ENCODE assay signal across 11 cellular contexts in the genomic region with DNA sequence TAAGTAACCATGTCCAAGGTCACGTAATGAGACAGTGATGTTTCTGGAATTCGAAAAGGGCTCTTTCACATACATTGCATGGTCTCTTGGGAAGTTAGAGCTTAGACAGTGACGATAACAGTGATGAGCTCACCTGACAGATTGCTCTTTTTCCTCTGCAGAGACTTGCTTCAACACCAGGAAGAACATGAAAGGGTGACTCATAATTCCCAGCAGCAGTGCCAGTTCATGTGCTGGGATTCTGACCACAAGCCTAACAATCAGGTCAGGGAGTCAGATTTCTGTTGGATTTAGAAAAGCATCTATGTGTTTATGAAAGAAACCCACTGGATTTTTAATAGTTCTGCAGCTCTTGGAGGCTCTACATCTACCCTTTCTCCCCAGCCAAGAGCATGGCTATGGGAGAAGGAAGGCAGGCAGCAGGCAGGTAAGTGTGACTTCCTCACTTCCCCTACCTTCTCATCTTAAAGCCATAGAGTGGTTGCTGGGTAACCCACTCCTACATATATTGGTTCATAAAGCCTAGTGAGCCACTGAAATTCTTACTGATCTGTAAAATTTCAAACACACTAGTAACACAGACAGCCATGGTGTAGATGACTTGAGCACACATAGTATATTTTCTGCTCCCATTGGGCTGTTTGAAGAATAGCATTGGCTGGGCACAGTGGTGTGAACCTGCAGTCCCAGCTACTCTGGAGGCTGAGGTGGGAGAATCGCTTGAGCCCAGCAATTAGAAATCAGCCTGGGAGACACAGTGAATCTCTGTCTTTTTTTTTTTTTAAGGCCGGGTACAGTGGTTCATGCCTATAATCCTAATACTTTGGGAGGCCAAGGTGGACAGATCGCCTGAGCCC. TPM values are rescaled to one million over a fixed set of nuclear protein-coding genes. Genes with fewer than 3 reads are reported as not detected.
DNase-seq lines count a peak whose midpoint lies in the region; ATAC-seq and TF ChIP-seq lines count a peak whose summit lies in the region.
"Had no signal": no experiment of that assay in that cellular context is flagged by ENCODE, and none has a peak within 500 bp of the region (broad histone marks: within the 10 kb centered on the region; RNA-seq: fewer than 3 reads in every experiment).

No MANE protein-coding gene starts in this region.

- H3K36me3 ChIP-seq in stomach = no peaks in the 10 kb centered on the region

- no peak for DNase-seq in activated CD4-positive, alpha-beta T cell treated with anti-CD3 and anti-CD28 coated beads, Interleukin-2, amount 10 ng/mL, durations not matched to agents 24 days and 14 days
- DNase-seq in activated CD4-positive, alpha-beta T cell treated with anti-CD3 and anti-CD28 coated beads for 48 hours = no peak
- DNase-seq in fibroblast of the conjunctiva (ENCODE audit: low read depth) (peak; percentile 95), stomach (peak; percentile 93), NCI-H2171 treated with DMSO at 0.1 percent for 48 hours (lab: John Stamatoyannopoulos, UW) (no peak)
- DNase-seq in stimulated activated naive CD4-positive, alpha-beta T cell (lab: John Stamatoyannopoulos, UW) = no peak
- DNase-seq: activated T-cell treated with anti-CD3 and anti-CD28 coated beads, Interleukin-2, amount 50 U/mL, for 24 hours; CD4-positive, alpha-beta T cell had no signal

- 71 to 76% (median 75%) methylated on average over 6 of the region's 6 CpGs for WGBS in stomach, 5 donors

- peak overlapping the region; percentile 37 to 76 (median 66) for H3K27ac ChIP-seq in stomach

- H3K9me3 Mint-ChIP-seq in activated CD4-positive, alpha-beta T cell treated with anti-CD3 and anti-CD28 coated beads, Interleukin-2, amount 10 ng/mL, durations not matched to agents 24 days and 14 days = peaks cover 3% of the 10 kb centered on the region
- H3K9me3 Mint-ChIP-seq: activated T-cell treated with anti-CD3 and anti-CD28 coated beads, Interleukin-2, amount 50 U/mL, for 24 hours; CD4-positive, alpha-beta T cell; neural crest cell had no signal

- H3K4me1 ChIP-seq in stomach = peaks cover 10 to 22% (median 16%) of the 10 kb centered on the region in 4 donors

- TF ChIP-seq POLR2A in stomach (IDR thresholded peaks at IDR 0.05) = no peak

- no peaks in the 10 kb centered on the region for H3K27me3 Mint-ChIP-seq in activated CD4-positive, alpha-beta T cell treated with anti-CD3 and anti-CD28 coated beads, Interleukin-2, amount 10 ng/mL, durations not matched to agents 24 days and 14 days
- H3K27me3 Mint-ChIP-seq: activated T-cell treated with anti-CD3 and anti-CD28 coated beads, Interleukin-2, amount 50 U/mL, for 24 hours; CD4-positive, alpha-beta T cell had no signal

- peaks cover 35% of the 10 kb centered on the region for H3K4me1 Mint-ChIP-seq in activated CD4-positive, alpha-beta T cell treated with anti-CD3 and anti-CD28 coated beads, Interleukin-2, amount 10 ng/mL, durations not matched to agents 24 days and 14 days
- H3K4me1 Mint-ChIP-seq: neural crest cell had no signal

- H3K27ac Mint-ChIP-seq in activated CD4-positive, alpha-beta T cell treated with anti-CD3 and anti-CD28 coated beads, Interleukin-2, amount 10 ng/mL, durations not matched to agents 24 days and 14 days = peak overlapping the region; percentile 51
- H3K27ac Mint-ChIP-seq: activated T-cell treated with anti-CD3 and anti-CD28 coated beads, Interleukin-2, amount 50 U/mL, for 24 hours; CD4-positive, alpha-beta T cell had no signal

- no peak for TF ChIP-seq CTCF in stomach (IDR thresholded peaks at IDR 0.05)

- no peaks in the 10 kb centered on the region for H3K27me3 ChIP-seq in stomach

- no peaks in the 10 kb centered on the region for H3K36me3 Mint-ChIP-seq in activated CD4-positive, alpha-beta T cell treated with anti-CD3 and anti-CD28 coated beads, Interleukin-2, amount 10 ng/mL, durations not matched to agents 24 days and 14 days (ENCODE audit: low read depth)

- no peak overlapping the region for H3K4me3 ChIP-seq in stomach

- H3K9me3 ChIP-seq in stomach = no peaks in the 10 kb centered on the region

- intact Hi-C loops in activated CD4-positive, alpha-beta T cell treated with anti-CD3 and anti-CD28 coated beads, Interleukin-2, amount 10 ng/mL, durations not matched to agents 24 days and 14 days (cut with micrococcal nuclease) = loop anchor here (2.0 kb wide), 1 partner anchor 43 kb away; no protein-coding TSS in a partner anchor
- intact Hi-C loops in stomach (cut with DNase I; ENCODE audit: low total_unique reads) = no loop called here

- ATAC-seq in activated CD4-positive, CD25-positive, alpha-beta regulatory T cell treated with anti-CD3 and anti-CD28 coated beads, Interleukin-2, amount 50 U/mL, for 24 hours = no peak

- no peak for TF ChIP-seq EP300 in stomach (IDR thresholded peaks at IDR 0.05)

- H3K4me3 Mint-ChIP-seq in activated CD4-positive, alpha-beta T cell treated with anti-CD3 and anti-CD28 coated beads, Interleukin-2, amount 10 ng/mL, durations not matched to agents 24 days and 14 days = peak overlapping the region; percentile 23
- H3K4me3 Mint-ChIP-seq: activated T-cell treated with anti-CD3 and anti-CD28 coated beads, Interleukin-2, amount 50 U/mL, for 24 hours; CD4-positive, alpha-beta T cell; neural crest cell had no signal

TF ChIP-seq in PFSK-1, 5 proteins besides CTCF, POLR2A, EP300 and RAD21:
- TF ChIP-seq TAF1 (IDR thresholded peaks at IDR 0.05; ENCODE audit: borderline replicate concordance, insufficient read depth, low read length) (no peak), SIN3A (IDR thresholded peaks at IDR 0.05; ENCODE audit: borderline replicate concordance, insufficient read depth, low read length) (peak; percentile 26; the same call in 1 of the 2 replicates), FOXP2 (optimal IDR thresholded peaks at IDR 0.05; ENCODE audit: borderline replicate concordance, extremely low read depth, extremely low read length, insufficient read depth) (no peak), POLR2AphosphoS5 (IDR thresholded peaks at IDR 0.05; ENCODE audit: low read depth, low read length) (no peak)
- TF ChIP-seq, protein P1, sequence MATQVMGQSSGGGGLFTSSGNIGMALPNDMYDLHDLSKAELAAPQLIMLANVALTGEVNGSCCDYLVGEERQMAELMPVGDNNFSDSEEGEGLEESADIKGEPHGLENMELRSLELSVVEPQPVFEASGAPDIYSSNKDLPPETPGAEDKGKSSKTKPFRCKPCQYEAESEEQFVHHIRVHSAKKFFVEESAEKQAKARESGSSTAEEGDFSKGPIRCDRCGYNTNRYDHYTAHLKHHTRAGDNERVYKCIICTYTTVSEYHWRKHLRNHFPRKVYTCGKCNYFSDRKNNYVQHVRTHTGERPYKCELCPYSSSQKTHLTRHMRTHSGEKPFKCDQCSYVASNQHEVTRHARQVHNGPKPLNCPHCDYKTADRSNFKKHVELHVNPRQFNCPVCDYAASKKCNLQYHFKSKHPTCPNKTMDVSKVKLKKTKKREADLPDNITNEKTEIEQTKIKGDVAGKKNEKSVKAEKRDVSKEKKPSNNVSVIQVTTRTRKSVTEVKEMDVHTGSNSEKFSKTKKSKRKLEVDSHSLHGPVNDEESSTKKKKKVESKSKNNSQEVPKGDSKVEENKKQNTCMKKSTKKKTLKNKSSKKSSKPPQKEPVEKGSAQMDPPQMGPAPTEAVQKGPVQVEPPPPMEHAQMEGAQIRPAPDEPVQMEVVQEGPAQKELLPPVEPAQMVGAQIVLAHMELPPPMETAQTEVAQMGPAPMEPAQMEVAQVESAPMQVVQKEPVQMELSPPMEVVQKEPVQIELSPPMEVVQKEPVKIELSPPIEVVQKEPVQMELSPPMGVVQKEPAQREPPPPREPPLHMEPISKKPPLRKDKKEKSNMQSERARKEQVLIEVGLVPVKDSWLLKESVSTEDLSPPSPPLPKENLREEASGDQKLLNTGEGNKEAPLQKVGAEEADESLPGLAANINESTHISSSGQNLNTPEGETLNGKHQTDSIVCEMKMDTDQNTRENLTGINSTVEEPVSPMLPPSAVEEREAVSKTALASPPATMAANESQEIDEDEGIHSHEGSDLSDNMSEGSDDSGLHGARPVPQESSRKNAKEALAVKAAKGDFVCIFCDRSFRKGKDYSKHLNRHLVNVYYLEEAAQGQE (IDR thresholded peaks at IDR 0.05; ENCODE audit: insufficient read depth in 1 of 2, low read depth in 2 of 2, low read length in 2 of 2) = no peak

RNA-seq across cellular contexts. Expression of a gene that starts 44.4 kb away (rescaled TPM):
- total RNA-seq in activated CD4-positive, alpha-beta T cell treated with anti-CD3 and anti-CD28 coated beads, Interleukin-2, amount 10 ng/mL, durations not matched to agents 24 days and 14 days = 71.3 and 71.9 TPM in 2 replicates
- 82.9 TPM for polyA plus RNA-seq in PFSK-1 (2012; ENCODE audit: insufficient read length, low read depth)
- 100 to 1,000 TPM in 1 of 5 donors, 10 to 100 TPM in 4; 22.0 to 140 (median 54.6) TPM for total RNA-seq in stomach
- polyA plus RNA-seq in stomach = 10 to 100 TPM; 10.0 to 23.7 (median 19.4) TPM

Comparison
In these comparisons a context has a peak if more than half of its experiments do, and no peak if none do; other contexts are left out.
1. DNase-seq: peak in fibroblast of the conjunctiva (single experiment) and stomach (single experiment); none in activated CD4-positive, alpha-beta T cell treated with anti-CD3 and anti-CD28 coated beads, Interleukin-2, amount 10 ng/mL, durations not matched to agents 24 days and 14 days (single experiment), activated CD4-positive, alpha-beta T cell treated with anti-CD3 and anti-CD28 coated beads for 48 hours (single experiment), stimulated activated naive CD4-positive, alpha-beta T cell (0 of 6) and NCI-H2171 treated with DMSO at 0.1 percent for 48 hours (single experiment).